ENCODE assay signal across 10 cellular contexts in the genomic region with DNA sequence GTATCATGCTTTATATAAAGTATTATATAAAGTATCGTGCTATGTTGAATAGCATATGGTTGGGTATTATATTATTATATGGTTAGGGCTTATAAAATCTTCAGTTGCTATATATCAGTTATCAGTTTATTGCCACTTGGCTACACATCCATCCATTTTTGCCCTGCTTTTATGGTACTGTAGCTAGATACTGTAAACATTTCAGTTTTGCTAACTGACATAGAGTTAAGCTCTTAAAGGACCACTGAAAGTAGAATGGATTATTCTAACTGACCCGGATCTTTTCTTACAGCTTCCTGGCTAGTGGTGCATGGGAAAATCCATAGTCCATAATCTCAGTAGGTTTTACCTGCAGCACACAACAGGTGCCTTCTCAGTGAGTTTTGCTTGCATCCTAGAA.
"Had no signal": no experiment of that assay in that cellular context is flagged by ENCODE, and none has a peak within 500 bp of the region (broad histone marks: within the 10 kb centered on the region; RNA-seq: fewer than 3 reads in every experiment).

No MANE protein-coding gene starts in this region.

- H3K4me1 ChIP-seq: HAP-1 had no signal

- FAIRE-seq: H1 had no signal

- ATAC-seq: GM23338, HCT116 had no signal

- H3K9me3 ChIP-seq: HAP-1 had no signal

- H3K36me3 ChIP-seq: HAP-1 had no signal

- DNase-seq: GM23248, GOT3, H7, H9, HCEC 1CT, HFFc6 had no signal

- H3K4me3 ChIP-seq: GM23248, GM23338, HAP-1 had no signal

- H3K27ac ChIP-seq: GM23248 had no signal
